8 cellular contexts compared by ENCODE assay signal in the genomic region with DNA sequence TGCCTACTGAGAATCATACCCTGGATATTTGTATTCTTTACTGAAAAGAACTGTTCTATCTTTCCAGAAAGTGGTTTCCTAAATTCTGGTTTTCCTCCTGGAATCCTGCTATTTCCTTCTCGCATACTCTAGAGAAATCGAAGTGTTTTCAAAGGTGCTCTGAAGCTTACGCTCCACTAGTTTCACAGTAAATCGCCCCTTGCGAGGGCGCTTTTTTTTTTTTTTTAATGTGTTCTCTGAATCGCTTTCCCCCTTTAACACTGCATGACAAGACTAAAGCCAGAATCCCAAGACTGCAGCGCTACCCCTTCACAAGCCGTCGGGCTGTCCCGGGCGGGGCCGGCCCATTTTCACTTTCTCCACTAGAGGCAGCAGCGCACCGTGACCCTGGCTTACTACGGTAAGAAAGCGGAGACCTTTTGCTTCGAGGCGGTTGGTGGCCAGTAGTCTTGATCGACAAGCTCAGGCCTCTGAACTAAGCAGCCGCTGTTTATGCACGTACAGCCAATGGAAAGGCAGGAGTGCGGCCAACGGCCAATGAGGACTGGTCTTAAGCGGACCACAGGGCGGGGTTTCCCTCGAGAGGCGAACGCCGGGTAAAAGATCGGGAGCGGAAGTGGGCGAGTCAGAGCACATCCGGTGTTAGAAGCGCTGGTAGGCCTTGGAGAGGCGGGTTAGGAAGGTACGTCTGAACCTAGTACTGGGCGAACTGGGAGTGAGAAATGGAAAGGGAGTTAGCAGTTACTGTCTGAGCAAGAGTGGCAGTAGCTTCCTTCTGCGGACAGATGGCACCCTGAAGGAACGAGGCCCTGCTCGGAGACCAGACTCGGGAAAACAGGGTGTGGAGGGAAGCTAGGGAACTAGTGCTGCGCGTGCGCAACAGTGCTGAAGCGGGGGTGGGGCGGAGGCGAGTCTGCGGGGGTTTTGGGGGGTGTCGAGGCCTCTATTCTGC. TPM values are rescaled to one million over a fixed set of nuclear protein-coding genes. Genes with fewer than 3 reads are reported as not detected.
A peak's percentile ranks its signal among the peaks of the same experiment; 100 is the strongest.
DNase-seq lines count a peak whose midpoint lies in the region; ATAC-seq and TF ChIP-seq lines count a peak whose summit lies in the region.

A gene with protein sequence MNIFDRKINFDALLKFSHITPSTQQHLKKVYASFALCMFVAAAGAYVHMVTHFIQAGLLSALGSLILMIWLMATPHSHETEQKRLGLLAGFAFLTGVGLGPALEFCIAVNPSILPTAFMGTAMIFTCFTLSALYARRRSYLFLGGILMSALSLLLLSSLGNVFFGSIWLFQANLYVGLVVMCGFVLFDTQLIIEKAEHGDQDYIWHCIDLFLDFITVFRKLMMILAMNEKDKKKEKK (plus strand): TSS at position 628 of the 952 bp plus-strand sequence. CDS start 10,937 bp downstream, outside the sequence.

- H3K27ac ChIP-seq in PC-3 (ENCODE audit: low read length) (peak within 1 kb of the TSS; percentile 85), mucosa of rectum (ENCODE audit: low read depth in 2 of 2, low read length in 2 of 2) (peak within 1 kb of the TSS; percentile 98 to 100)

- H3K9me3 ChIP-seq in PC-3 (ENCODE audit: low read length), result no peaks in the 10 kb centered on the region
- no peaks in the 10 kb centered on the region for H3K9me3 ChIP-seq in mucosa of rectum (ENCODE audit: control insufficient read depth in 2 of 2, low read length in 2 of 2)

- peaks cover 39% of the 10 kb centered on the region for H4K20me1 ChIP-seq in PC-3 (ENCODE audit: low read length)

- H3K27me3 ChIP-seq in PC-3 (ENCODE audit: low read length), result no peaks in the 10 kb centered on the region
- no peaks in the 10 kb centered on the region for H3K27me3 ChIP-seq in mucosa of rectum (ENCODE audit: control insufficient read depth in 2 of 2, insufficient read depth in 2 of 2, low read length in 2 of 2)

- H3K4me3 ChIP-seq in PC-3 (ENCODE audit: low read length), result peak within 1 kb of the TSS; percentile 91
- H3K4me3 ChIP-seq in epithelial cell of proximal tubule (ENCODE audit: low read depth, low read length), result peak within 1 kb of the TSS; percentile 82
- H3K4me3 ChIP-seq in mucosa of rectum (ENCODE audit: low read length in 2 of 2), result peak within 1 kb of the TSS; percentile 88 to 100

- DNase-seq in DMS153 (lab: John Stamatoyannopoulos, UW) (peak; percentile 100), PC-3 (peak; percentile 100), epithelial cell of proximal tubule (ENCODE audit: low read depth) (peak; percentile 99)
- DNase-seq in activated T-cell treated with anti-CD3 and anti-CD28 coated beads, Interleukin-2, amount 50 U/mL, for 1 hour, result peak; percentile 94
- peak; percentile 94 to 97 for DNase-seq in stimulated activated CD8-positive, alpha-beta memory T cell treated with anti-CD3 and anti-CD28 coated beads, Interleukin-7, amount 100 ng/mL, for 1 hour (ENCODE audit: low read depth in 2 of 2)

- H3K4me1 ChIP-seq in PC-3 (ENCODE audit: insufficient read depth, low read length) (peaks cover 27% of the 10 kb centered on the region), mucosa of rectum (ENCODE audit: control insufficient read depth in 2 of 2, insufficient read depth in 2 of 2, low read length in 2 of 2) (peaks cover 16% of the 10 kb centered on the region in 2 donors)

- no peak for TF ChIP-seq EP300 in Ishikawa (IDR thresholded peaks at IDR 0.05; ENCODE audit: borderline replicate concordance)

- TF ChIP-seq CTCF in PC-3 (conservative IDR thresholded peaks at IDR 0.05; ENCODE audit: low read depth, low read length) (peak; percentile 88), epithelial cell of proximal tubule (conservative IDR thresholded peaks at IDR 0.05; ENCODE audit: low read depth, low read length) (peak; percentile 90)

- CTCF ChIA-PET in PC-3 (lab: Charles Lee), result interaction anchor here (0.5 to 0.9 kb wide), 8 partner anchors 11 to 222 kb away, joined by 3 to 5 read pairs (median 4); no protein-coding TSS in a partner anchor

- peak; percentile 73 for TF ChIP-seq RAD21 in Ishikawa (IDR thresholded peaks at IDR 0.05; ENCODE audit: low read depth)

- peaks cover 10% of the 10 kb centered on the region; the same call in 1 of the 2 replicates for H3K36me3 ChIP-seq in PC-3 (ENCODE audit: low read depth, low read length)
- H3K36me3 ChIP-seq in mucosa of rectum (ENCODE audit: control insufficient read depth in 2 of 2, insufficient read depth in 2 of 2, low read length in 2 of 2), result no peaks in the 10 kb centered on the region

- H3K9ac ChIP-seq in PC-3 (ENCODE audit: low read length), result peak within 1 kb of the TSS; percentile 89
- peak within 1 kb of the TSS; percentile 91 to 100 for H3K9ac ChIP-seq in mucosa of rectum (ENCODE audit: low read depth in 1 of 2, low read length in 2 of 2)

- POLR2A ChIA-PET in PC-3 (lab: Charles Lee; ENCODE audit: unreplicated experiment), result interaction anchor here (0.5 to 0.8 kb wide), 9 partner anchors 46 to 368 kb away, joined by 3 to 16 read pairs (median 3); a partner anchor contains a TSS

- H3K4me2 ChIP-seq in PC-3 (ENCODE audit: low read length), result peak within 1 kb of the TSS; percentile 93

- peak; percentile 94 for ATAC-seq in GM21529 (IDR thresholded peaks at IDR 0.05; ENCODE audit: unreplicated experiment)
- peak; percentile 97 for ATAC-seq in PC-3

- H3K9me2 ChIP-seq in PC-3 (replicated peaks; ENCODE audit: low read length), result no peaks in the 10 kb centered on the region

- H3F3A ChIP-seq in PC-3 (ENCODE audit: low read length, unreplicated experiment), result no peaks in the 10 kb centered on the region

- peaks cover 48% of the 10 kb centered on the region for H3K79me2 ChIP-seq in PC-3 (ENCODE audit: low read length)

- BruUV-seq in PC-3 (replicated peaks; lab: Mats Ljungman, UMichigan), result no TSS peak

- intact Hi-C loops in PC-3 (cut with micrococcal nuclease), result no loop called here

- peak within 1 kb of the TSS; percentile 91 for H2AFZ ChIP-seq in PC-3 (ENCODE audit: low read length)

TF ChIP-seq in Ishikawa, 13 proteins besides CTCF, POLR2A, EP300 and RAD21:
- TF ChIP-seq ZBTB7A (IDR thresholded peaks at IDR 0.05; ENCODE audit: low read depth) (no peak), TCF12 (IDR thresholded peaks at IDR 0.05; ENCODE audit: low read depth) (peak; percentile 64), EGR1 (IDR thresholded peaks at IDR 0.05) (peak; percentile 50), FOXM1 (IDR thresholded peaks at IDR 0.05; ENCODE audit: borderline replicate concordance, low read depth) (peak; percentile 89), TEAD4 (IDR thresholded peaks at IDR 0.05) (peak; percentile 41; the same call in 1 of the 2 replicates), YY1 (IDR thresholded peaks at IDR 0.05; ENCODE audit: low read depth) (peak; percentile 34; the same call in 1 of the 2 replicates), CEBPB (IDR thresholded peaks at IDR 0.05) (no peak), TAF1 (IDR thresholded peaks at IDR 0.05; ENCODE audit: low read depth) (peak; percentile 99), NFIC (IDR thresholded peaks at IDR 0.05) (peak; percentile 43; the same call in 1 of the 2 replicates), CREB1 (IDR thresholded peaks at IDR 0.05; ENCODE audit: low read depth) (peak; percentile 62)
- TF ChIP-seq, protein P1, sequence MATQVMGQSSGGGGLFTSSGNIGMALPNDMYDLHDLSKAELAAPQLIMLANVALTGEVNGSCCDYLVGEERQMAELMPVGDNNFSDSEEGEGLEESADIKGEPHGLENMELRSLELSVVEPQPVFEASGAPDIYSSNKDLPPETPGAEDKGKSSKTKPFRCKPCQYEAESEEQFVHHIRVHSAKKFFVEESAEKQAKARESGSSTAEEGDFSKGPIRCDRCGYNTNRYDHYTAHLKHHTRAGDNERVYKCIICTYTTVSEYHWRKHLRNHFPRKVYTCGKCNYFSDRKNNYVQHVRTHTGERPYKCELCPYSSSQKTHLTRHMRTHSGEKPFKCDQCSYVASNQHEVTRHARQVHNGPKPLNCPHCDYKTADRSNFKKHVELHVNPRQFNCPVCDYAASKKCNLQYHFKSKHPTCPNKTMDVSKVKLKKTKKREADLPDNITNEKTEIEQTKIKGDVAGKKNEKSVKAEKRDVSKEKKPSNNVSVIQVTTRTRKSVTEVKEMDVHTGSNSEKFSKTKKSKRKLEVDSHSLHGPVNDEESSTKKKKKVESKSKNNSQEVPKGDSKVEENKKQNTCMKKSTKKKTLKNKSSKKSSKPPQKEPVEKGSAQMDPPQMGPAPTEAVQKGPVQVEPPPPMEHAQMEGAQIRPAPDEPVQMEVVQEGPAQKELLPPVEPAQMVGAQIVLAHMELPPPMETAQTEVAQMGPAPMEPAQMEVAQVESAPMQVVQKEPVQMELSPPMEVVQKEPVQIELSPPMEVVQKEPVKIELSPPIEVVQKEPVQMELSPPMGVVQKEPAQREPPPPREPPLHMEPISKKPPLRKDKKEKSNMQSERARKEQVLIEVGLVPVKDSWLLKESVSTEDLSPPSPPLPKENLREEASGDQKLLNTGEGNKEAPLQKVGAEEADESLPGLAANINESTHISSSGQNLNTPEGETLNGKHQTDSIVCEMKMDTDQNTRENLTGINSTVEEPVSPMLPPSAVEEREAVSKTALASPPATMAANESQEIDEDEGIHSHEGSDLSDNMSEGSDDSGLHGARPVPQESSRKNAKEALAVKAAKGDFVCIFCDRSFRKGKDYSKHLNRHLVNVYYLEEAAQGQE (IDR thresholded peaks at IDR 0.05; ENCODE audit: low read depth), result no peak
- TF ChIP-seq, protein P2, sequence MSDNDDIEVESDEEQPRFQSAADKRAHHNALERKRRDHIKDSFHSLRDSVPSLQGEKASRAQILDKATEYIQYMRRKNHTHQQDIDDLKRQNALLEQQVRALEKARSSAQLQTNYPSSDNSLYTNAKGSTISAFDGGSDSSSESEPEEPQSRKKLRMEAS (IDR thresholded peaks at IDR 0.05), result peak; percentile 76
- TF ChIP-seq, protein P3, sequence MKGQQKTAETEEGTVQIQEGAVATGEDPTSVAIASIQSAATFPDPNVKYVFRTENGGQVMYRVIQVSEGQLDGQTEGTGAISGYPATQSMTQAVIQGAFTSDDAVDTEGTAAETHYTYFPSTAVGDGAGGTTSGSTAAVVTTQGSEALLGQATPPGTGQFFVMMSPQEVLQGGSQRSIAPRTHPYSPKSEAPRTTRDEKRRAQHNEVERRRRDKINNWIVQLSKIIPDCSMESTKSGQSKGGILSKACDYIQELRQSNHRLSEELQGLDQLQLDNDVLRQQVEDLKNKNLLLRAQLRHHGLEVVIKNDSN (IDR thresholded peaks at IDR 0.05), result peak; percentile 14; the same call in 1 of the 2 replicates

RNA-seq across cellular contexts. Expression of the gene that starts here (rescaled TPM):
- total RNA-seq in PC-3 (2014; rRNA removed), result 396 and 402 TPM in 2 replicates
- total RNA-seq in epithelial cell of proximal tubule, result 429 and 436 TPM in 2 replicates

Comparison
In these comparisons a context has a peak if more than half of its experiments do, and no peak if none do; other contexts are left out.
1. Peak in every context shown above with its lines: DNase-seq, ATAC-seq, H3K4me3 ChIP-seq and H3K27ac ChIP-seq.